1 cellular context compared by ENCODE assay signal in the genomic region with DNA sequence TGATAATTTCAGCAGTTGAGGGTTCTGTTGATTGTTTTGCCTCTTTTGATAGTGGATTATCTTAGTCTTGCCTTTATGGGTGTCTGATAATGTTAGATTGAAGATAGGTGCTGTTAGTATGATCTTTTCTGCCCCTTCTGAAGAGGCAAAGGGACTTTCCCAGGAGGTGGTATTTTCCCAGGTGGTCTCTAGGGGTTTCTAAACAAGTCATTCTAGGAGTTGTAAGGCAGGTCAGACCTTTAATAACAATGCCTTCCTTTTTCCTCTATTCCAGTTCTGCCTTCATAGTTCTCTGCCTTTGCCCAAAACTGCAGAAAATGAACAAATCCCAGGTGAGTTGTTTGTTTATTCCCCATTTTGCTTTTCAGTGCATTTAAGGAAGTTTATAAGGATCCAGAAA.
TF ChIP-seq lines count a peak whose summit lies in the region.

No MANE protein-coding gene starts in this region.

TF ChIP-seq in GM12878, 131 proteins besides CTCF, POLR2A, EP300 and RAD21 (continued from another document and continues in another):
- TF ChIP-seq, protein P1, sequence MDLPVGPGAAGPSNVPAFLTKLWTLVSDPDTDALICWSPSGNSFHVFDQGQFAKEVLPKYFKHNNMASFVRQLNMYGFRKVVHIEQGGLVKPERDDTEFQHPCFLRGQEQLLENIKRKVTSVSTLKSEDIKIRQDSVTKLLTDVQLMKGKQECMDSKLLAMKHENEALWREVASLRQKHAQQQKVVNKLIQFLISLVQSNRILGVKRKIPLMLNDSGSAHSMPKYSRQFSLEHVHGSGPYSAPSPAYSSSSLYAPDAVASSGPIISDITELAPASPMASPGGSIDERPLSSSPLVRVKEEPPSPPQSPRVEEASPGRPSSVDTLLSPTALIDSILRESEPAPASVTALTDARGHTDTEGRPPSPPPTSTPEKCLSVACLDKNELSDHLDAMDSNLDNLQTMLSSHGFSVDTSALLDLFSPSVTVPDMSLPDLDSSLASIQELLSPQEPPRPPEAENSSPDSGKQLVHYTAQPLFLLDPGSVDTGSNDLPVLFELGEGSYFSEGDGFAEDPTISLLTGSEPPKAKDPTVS (IDR thresholded peaks at IDR 0.05; ENCODE audit: low read depth, low read length) = no peak
- TF ChIP-seq IKZF1 (conservative IDR thresholded peaks at IDR 0.05) (peak; percentile 68), SMC3 (IDR thresholded peaks at IDR 0.05; ENCODE audit: borderline replicate concordance, low read length) (no peak), TAF1 (IDR thresholded peaks at IDR 0.05; ENCODE audit: borderline replicate concordance, low read depth, low read length) (no peak), ESRRA (IDR thresholded peaks at IDR 0.05; ENCODE audit: low read length) (no peak), NFXL1 (IDR thresholded peaks at IDR 0.05; ENCODE audit: borderline replicate concordance) (no peak), SMAD5 (IDR thresholded peaks at IDR 0.05; ENCODE audit: low read depth) (no peak), NFYA (IDR thresholded peaks at IDR 0.05; ENCODE audit: borderline replicate concordance, low read depth, low read length) (no peak), SUZ12 (IDR thresholded peaks at IDR 0.05; ENCODE audit: unreplicated experiment) (no peak), NR2C2 (IDR thresholded peaks at IDR 0.05; ENCODE audit: borderline replicate concordance, control insufficient read depth, insufficient read length, low read depth) (no peak), SMARCA5 (IDR thresholded peaks at IDR 0.05) (no peak), FOS (IDR thresholded peaks at IDR 0.05; ENCODE audit: borderline replicate concordance, extremely low read depth, insufficient read length) (no peak), KDM1A (IDR thresholded peaks at IDR 0.05; ENCODE audit: borderline replicate concordance) (no peak), NBN (IDR thresholded peaks at IDR 0.05) (no peak), DPF2 (IDR thresholded peaks at IDR 0.05) (peak; percentile 75), BHLHE40 (IDR thresholded peaks at IDR 0.05; ENCODE audit: borderline replicate concordance in 1 of 2, low read depth in 2 of 2, low read length in 1 of 2) (no peak), TARDBP (IDR thresholded peaks at IDR 0.05; ENCODE audit: borderline replicate concordance) (no peak), RUNX3 (IDR thresholded peaks at IDR 0.05; ENCODE audit: low read length) (peak; percentile 61), ZNF274 (IDR thresholded peaks at IDR 0.05; ENCODE audit: insufficient read depth, insufficient read length) (no peak), BCL11A (IDR thresholded peaks at IDR 0.05; ENCODE audit: low read depth, low read length) (peak; percentile 80), MEF2A (IDR thresholded peaks at IDR 0.05; ENCODE audit: insufficient read depth, low read depth, low read length) (0 out of 2 replicates have a peak, but pooled peaks have one; percentile 20), PML (IDR thresholded peaks at IDR 0.05; ENCODE audit: low read length) (no peak), PAX5 (IDR thresholded peaks at IDR 0.05; ENCODE audit: borderline replicate concordance, low read depth, low read length) (0 out of 2 replicates have a peak, but pooled peaks have one; percentile 27), IRF4 (IDR thresholded peaks at IDR 0.05; ENCODE audit: low read depth, low read length) (peak; percentile 73; the same call in 1 of the 2 replicates), HDAC6 (IDR thresholded peaks at IDR 0.05; ENCODE audit: unreplicated experiment) (no peak), NRF1 (conservative IDR thresholded peaks at IDR 0.05; ENCODE audit: low read depth, low read length) (no peak), RELA (IDR thresholded peaks at IDR 0.05; ENCODE audit: borderline replicate concordance, partially characterized antibody) (peak; percentile 95), ZNF217 (IDR thresholded peaks at IDR 0.05) (peak; percentile 25; the same call in 1 of the 2 replicates), MXI1 (IDR thresholded peaks at IDR 0.05; ENCODE audit: low read depth, low read length) (no peak), TBL1XR1 (IDR thresholded peaks at IDR 0.05; ENCODE audit: low read depth, low read length) (no peak), RB1 (IDR thresholded peaks at IDR 0.05; ENCODE audit: borderline replicate concordance) (no peak), TCF3 (IDR thresholded peaks at IDR 0.05; ENCODE audit: borderline replicate concordance, insufficient read depth, low read depth, low read length) (no peak), KLF5 (IDR thresholded peaks at IDR 0.05; ENCODE audit: partially characterized antibody) (no peak), LARP7 (IDR thresholded peaks at IDR 0.05) (no peak), ETV6 (conservative IDR thresholded peaks at IDR 0.05 in 1 of 2, IDR thresholded peaks at IDR 0.05 in 1 of 2; ENCODE audit: borderline replicate concordance in 1 of 2, low read depth in 1 of 2) (no peak), NFIC (IDR thresholded peaks at IDR 0.05; ENCODE audit: low read depth, low read length) (peak; percentile 85), SIN3A (IDR thresholded peaks at IDR 0.05; ENCODE audit: low read depth, low read length) (no peak), CBFB (IDR thresholded peaks at IDR 0.05; ENCODE audit: low read depth) (no peak), ZNF384 (IDR thresholded peaks at IDR 0.05; ENCODE audit: borderline replicate concordance, low read depth, low read length) (no peak), ZNF24 (IDR thresholded peaks at IDR 0.05) (no peak), MEF2B (IDR thresholded peaks at IDR 0.05; ENCODE audit: partially characterized antibody, poor library complexity, severe bottlenecking) (peak; percentile 92)
- TF ChIP-seq, protein P2, sequence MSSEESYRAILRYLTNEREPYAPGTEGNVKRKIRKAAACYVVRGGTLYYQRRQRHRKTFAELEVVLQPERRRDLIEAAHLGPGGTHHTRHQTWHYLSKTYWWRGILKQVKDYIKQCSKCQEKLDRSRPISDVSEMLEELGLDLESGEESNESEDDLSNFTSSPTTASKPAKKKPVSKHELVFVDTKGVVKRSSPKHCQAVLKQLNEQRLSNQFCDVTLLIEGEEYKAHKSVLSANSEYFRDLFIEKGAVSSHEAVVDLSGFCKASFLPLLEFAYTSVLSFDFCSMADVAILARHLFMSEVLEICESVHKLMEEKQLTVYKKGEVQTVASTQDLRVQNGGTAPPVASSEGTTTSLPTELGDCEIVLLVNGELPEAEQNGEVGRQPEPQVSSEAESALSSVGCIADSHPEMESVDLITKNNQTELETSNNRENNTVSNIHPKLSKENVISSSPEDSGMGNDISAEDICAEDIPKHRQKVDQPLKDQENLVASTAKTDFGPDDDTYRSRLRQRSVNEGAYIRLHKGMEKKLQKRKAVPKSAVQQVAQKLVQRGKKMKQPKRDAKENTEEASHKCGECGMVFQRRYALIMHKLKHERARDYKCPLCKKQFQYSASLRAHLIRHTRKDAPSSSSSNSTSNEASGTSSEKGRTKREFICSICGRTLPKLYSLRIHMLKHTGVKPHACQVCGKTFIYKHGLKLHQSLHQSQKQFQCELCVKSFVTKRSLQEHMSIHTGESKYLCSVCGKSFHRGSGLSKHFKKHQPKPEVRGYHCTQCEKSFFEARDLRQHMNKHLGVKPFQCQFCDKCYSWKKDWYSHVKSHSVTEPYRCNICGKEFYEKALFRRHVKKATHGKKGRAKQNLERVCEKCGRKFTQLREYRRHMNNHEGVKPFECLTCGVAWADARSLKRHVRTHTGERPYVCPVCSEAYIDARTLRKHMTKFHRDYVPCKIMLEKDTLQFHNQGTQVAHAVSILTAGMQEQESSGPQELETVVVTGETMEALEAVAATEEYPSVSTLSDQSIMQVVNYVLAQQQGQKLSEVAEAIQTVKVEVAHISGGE (CRISPR knock-in tag; IDR thresholded peaks at IDR 0.05) = no peak
- TF ChIP-seq, protein P3, sequence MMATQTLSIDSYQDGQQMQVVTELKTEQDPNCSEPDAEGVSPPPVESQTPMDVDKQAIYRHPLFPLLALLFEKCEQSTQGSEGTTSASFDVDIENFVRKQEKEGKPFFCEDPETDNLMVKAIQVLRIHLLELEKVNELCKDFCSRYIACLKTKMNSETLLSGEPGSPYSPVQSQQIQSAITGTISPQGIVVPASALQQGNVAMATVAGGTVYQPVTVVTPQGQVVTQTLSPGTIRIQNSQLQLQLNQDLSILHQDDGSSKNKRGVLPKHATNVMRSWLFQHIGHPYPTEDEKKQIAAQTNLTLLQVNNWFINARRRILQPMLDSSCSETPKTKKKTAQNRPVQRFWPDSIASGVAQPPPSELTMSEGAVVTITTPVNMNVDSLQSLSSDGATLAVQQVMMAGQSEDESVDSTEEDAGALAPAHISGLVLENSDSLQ (IDR thresholded peaks at IDR 0.05) = no peak
- TF ChIP-seq, protein P4, sequence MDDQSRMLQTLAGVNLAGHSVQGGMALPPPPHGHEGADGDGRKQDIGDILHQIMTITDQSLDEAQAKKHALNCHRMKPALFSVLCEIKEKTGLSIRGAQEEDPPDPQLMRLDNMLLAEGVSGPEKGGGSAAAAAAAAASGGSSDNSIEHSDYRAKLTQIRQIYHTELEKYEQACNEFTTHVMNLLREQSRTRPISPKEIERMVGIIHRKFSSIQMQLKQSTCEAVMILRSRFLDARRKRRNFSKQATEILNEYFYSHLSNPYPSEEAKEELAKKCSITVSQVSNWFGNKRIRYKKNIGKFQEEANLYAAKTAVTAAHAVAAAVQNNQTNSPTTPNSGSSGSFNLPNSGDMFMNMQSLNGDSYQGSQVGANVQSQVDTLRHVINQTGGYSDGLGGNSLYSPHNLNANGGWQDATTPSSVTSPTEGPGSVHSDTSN (IDR thresholded peaks at IDR 0.05; ENCODE audit: insufficient replicate concordance, low read depth, low read length) = no peak
- TF ChIP-seq, protein P5, sequence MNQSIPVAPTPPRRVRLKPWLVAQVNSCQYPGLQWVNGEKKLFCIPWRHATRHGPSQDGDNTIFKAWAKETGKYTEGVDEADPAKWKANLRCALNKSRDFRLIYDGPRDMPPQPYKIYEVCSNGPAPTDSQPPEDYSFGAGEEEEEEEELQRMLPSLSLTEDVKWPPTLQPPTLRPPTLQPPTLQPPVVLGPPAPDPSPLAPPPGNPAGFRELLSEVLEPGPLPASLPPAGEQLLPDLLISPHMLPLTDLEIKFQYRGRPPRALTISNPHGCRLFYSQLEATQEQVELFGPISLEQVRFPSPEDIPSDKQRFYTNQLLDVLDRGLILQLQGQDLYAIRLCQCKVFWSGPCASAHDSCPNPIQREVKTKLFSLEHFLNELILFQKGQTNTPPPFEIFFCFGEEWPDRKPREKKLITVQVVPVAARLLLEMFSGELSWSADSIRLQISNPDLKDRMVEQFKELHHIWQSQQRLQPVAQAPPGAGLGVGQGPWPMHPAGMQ (IDR thresholded peaks at IDR 0.05; ENCODE audit: borderline replicate concordance) = no peak
- TF ChIP-seq, protein P6, sequence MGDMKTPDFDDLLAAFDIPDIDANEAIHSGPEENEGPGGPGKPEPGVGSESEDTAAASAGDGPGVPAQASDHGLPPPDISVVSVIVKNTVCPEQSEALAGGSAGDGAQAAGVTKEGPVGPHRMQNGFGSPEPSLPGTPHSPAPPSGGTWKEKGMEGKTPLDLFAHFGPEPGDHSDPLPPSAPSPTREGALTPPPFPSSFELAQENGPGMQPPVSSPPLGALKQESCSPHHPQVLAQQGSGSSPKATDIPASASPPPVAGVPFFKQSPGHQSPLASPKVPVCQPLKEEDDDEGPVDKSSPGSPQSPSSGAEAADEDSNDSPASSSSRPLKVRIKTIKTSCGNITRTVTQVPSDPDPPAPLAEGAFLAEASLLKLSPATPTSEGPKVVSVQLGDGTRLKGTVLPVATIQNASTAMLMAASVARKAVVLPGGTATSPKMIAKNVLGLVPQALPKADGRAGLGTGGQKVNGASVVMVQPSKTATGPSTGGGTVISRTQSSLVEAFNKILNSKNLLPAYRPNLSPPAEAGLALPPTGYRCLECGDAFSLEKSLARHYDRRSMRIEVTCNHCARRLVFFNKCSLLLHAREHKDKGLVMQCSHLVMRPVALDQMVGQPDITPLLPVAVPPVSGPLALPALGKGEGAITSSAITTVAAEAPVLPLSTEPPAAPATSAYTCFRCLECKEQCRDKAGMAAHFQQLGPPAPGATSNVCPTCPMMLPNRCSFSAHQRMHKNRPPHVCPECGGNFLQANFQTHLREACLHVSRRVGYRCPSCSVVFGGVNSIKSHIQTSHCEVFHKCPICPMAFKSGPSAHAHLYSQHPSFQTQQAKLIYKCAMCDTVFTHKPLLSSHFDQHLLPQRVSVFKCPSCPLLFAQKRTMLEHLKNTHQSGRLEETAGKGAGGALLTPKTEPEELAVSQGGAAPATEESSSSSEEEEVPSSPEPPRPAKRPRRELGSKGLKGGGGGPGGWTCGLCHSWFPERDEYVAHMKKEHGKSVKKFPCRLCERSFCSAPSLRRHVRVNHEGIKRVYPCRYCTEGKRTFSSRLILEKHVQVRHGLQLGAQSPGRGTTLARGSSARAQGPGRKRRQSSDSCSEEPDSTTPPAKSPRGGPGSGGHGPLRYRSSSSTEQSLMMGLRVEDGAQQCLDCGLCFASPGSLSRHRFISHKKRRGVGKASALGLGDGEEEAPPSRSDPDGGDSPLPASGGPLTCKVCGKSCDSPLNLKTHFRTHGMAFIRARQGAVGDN (IDR thresholded peaks at IDR 0.05) = no peak
- TF ChIP-seq, protein P7, sequence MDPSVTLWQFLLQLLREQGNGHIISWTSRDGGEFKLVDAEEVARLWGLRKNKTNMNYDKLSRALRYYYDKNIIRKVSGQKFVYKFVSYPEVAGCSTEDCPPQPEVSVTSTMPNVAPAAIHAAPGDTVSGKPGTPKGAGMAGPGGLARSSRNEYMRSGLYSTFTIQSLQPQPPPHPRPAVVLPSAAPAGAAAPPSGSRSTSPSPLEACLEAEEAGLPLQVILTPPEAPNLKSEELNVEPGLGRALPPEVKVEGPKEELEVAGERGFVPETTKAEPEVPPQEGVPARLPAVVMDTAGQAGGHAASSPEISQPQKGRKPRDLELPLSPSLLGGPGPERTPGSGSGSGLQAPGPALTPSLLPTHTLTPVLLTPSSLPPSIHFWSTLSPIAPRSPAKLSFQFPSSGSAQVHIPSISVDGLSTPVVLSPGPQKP (IDR thresholded peaks at IDR 0.05; ENCODE audit: low read depth, low read length) = no peak
- TF ChIP-seq, protein P8, sequence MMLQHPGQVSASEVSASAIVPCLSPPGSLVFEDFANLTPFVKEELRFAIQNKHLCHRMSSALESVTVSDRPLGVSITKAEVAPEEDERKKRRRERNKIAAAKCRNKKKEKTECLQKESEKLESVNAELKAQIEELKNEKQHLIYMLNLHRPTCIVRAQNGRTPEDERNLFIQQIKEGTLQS (IDR thresholded peaks at IDR 0.05; ENCODE audit: borderline replicate concordance, extremely low read depth, low read depth, low read length) = no peak
- TF ChIP-seq, protein P9, sequence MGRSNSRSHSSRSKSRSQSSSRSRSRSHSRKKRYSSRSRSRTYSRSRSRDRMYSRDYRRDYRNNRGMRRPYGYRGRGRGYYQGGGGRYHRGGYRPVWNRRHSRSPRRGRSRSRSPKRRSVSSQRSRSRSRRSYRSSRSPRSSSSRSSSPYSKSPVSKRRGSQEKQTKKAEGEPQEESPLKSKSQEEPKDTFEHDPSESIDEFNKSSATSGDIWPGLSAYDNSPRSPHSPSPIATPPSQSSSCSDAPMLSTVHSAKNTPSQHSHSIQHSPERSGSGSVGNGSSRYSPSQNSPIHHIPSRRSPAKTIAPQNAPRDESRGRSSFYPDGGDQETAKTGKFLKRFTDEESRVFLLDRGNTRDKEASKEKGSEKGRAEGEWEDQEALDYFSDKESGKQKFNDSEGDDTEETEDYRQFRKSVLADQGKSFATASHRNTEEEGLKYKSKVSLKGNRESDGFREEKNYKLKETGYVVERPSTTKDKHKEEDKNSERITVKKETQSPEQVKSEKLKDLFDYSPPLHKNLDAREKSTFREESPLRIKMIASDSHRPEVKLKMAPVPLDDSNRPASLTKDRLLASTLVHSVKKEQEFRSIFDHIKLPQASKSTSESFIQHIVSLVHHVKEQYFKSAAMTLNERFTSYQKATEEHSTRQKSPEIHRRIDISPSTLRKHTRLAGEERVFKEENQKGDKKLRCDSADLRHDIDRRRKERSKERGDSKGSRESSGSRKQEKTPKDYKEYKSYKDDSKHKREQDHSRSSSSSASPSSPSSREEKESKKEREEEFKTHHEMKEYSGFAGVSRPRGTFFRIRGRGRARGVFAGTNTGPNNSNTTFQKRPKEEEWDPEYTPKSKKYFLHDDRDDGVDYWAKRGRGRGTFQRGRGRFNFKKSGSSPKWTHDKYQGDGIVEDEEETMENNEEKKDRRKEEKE (IDR thresholded peaks at IDR 0.05) = no peak
